ENCODE assay signal across 19 cellular contexts in the genomic region with DNA sequence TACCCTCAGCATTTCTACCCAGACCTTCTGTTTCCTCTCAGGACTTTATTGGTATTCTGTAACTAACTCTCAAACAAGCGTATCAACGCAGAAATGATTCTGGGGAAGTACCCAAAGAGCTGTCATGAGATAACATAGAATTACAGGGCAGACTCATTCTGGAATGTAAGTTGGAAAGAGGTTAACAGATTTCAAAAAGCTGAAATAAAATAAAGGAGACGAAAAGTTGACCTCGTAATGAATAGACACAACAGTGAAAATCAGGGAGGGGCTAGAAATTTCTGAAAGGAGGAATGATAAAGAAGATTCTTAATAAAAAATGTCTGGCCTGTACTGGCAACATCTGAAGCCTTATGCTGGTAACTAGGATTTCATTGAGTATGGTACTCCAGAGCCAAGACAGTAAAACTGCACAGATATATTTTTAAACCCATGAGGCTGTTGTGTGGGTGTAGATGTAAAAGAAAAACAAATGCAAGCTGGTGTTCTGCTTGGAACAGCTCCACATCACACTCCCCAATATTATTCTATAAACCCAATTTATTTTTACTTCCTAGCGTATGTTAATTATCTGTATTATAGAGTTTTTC. TPM values are rescaled to one million over a fixed set of nuclear protein-coding genes. Genes with fewer than 3 reads are reported as not detected.
DNase-seq lines count a peak whose midpoint lies in the region; ATAC-seq, FAIRE-seq and TF ChIP-seq lines count a peak whose summit lies in the region.
"Had no signal": no experiment of that assay in that cellular context is flagged by ENCODE, and none has a peak within 500 bp of the region (broad histone marks: within the 10 kb centered on the region; RNA-seq: fewer than 3 reads in every experiment).

No MANE protein-coding gene starts in this region.

- H2AFZ ChIP-seq in GM23248 (no peak overlapping the region), keratinocyte (ENCODE audit: control insufficient read depth, low read length) (no peak overlapping the region)

- peak; percentile 43 for FAIRE-seq in keratinocyte (lab: Jason Lieb, UNC)
- FAIRE-seq: HepG2 had no signal

- no peaks in the 10 kb centered on the region for H3K9me1 ChIP-seq in keratinocyte (ENCODE audit: control insufficient read depth, extremely low read depth, insufficient read depth, low read length)

- peak overlapping the region; percentile 84 for H3K27ac Mint-ChIP-seq in activated T-helper 17 cell treated with anti-CD3 and anti-CD28 coated beads, Interleukin-2, amount 50 U/mL, for 72 hours
- H3K27ac Mint-ChIP-seq: B cell; memory B cell; T-helper 2 cell treated with Interferon-gamma antibody and Interleukin-4, amounts not matched to agents 5 μg/mL and 100 μg/mL, for 36 hours had no signal

- H3K36me3 ChIP-seq in GM23248 (ENCODE audit: low read depth) = no peaks in the 10 kb centered on the region
- no peaks in the 10 kb centered on the region for H3K36me3 ChIP-seq in keratinocyte (ENCODE audit: control insufficient read depth in 2 of 2, extremely low read depth in 1 of 2, insufficient read depth in 2 of 2, low read length in 2 of 2)
- no peaks in the 10 kb centered on the region for H3K36me3 ChIP-seq in gastrocnemius medialis
- H3K36me3 ChIP-seq: neutrophil had no signal

- intact Hi-C loops in gastrocnemius medialis (cut with DNase I; ENCODE audit: low total_unique reads) = no loop called here

- no peak for TF ChIP-seq CTCF in keratinocyte (optimal IDR thresholded peaks at IDR 0.05 in 1 of 3, IDR thresholded peaks at IDR 0.05 in 1 of 3, conservative IDR thresholded peaks at IDR 0.05 in 1 of 3; ENCODE audit: extremely low read depth in 1 of 3, insufficient read depth in 2 of 3, low read length in 3 of 3)
- TF ChIP-seq CTCF in gastrocnemius medialis (IDR thresholded peaks at IDR 0.05 in 4 of 5, conservative IDR thresholded peaks at IDR 0.05 in 1 of 5) = no peak

- H3K36me3 Mint-ChIP-seq in activated T-helper 17 cell treated with anti-CD3 and anti-CD28 coated beads, Interleukin-2, amount 50 U/mL, for 72 hours (ENCODE audit: low read depth) = peaks cover 8% of the 10 kb centered on the region
- H3K36me3 Mint-ChIP-seq: memory B cell had no signal

- dilution Hi-C loops in keratinocyte (cut with MboI; ENCODE audit: extremely low pct_ligation_motif_present, low sequenced_read_pairs) = no loop called here

- H4K20me1 ChIP-seq in GM23248 (ENCODE audit: insufficient read depth) (peaks cover 5% of the 10 kb centered on the region; the same call in 1 of the 2 replicates), keratinocyte (ENCODE audit: control insufficient read depth, extremely low read depth, insufficient read depth, low read length) (no peaks in the 10 kb centered on the region)

- peak overlapping the region; percentile 45 for H3K4me3 Mint-ChIP-seq in activated T-helper 17 cell treated with anti-CD3 and anti-CD28 coated beads, Interleukin-2, amount 50 U/mL, for 72 hours
- H3K4me3 Mint-ChIP-seq: B cell; memory B cell; T-helper 2 cell treated with Interferon-gamma antibody and Interleukin-4, amounts not matched to agents 5 μg/mL and 100 μg/mL, for 36 hours had no signal

- no peak for ATAC-seq in activated T-helper 17 cell treated with anti-CD3 and anti-CD28 coated beads, Interleukin-2, amount 50 U/mL, for 72 hours (replicated peaks)
- peak in 1 of 2 donors; percentile 60 for ATAC-seq in gastrocnemius medialis
- ATAC-seq in HG02623 (IDR thresholded peaks at IDR 0.05; ENCODE audit: unreplicated experiment) = no peak
- ATAC-seq in GM18505 (IDR thresholded peaks at IDR 0.05; ENCODE audit: unreplicated experiment) = no peak
- ATAC-seq: HepG2 had no signal

- peaks cover 100% of the 10 kb centered on the region for H3K79me2 ChIP-seq in GM23248 (ENCODE audit: insufficient read depth)
- H3K79me2 ChIP-seq in keratinocyte (ENCODE audit: control insufficient read depth, insufficient read depth, low read length) = peaks cover 79% of the 10 kb centered on the region

- H3K27me3 ChIP-seq in GM23248 (replicated peaks; ENCODE audit: insufficient read depth) (no peaks in the 10 kb centered on the region), keratinocyte (ENCODE audit: control insufficient read depth, extremely low read depth, insufficient read depth, low read length) (no peaks in the 10 kb centered on the region), gastrocnemius medialis (no peaks in the 10 kb centered on the region)
- H3K27me3 ChIP-seq: neutrophil had no signal

- DNase-seq in GM23248 = peak; percentile 50
- DNase-seq in keratinocyte (ENCODE audit: low read depth, low spot score) = no peak
- no peak for DNase-seq in gastrocnemius medialis
- no peak for DNase-seq in activated CD4-positive, CD25-positive, alpha-beta regulatory T cell treated with anti-CD3 and anti-CD28 coated beads, Interleukin-2, amount 50 U/mL, for 72 hours
- no peak for DNase-seq in HEK293T (ENCODE audit: extremely low spot score)
- DNase-seq: MM.1S; NCI-H1694 treated with DMSO at 0.1 percent for 48 hours; NCI-H446 treated with DMSO at 0.1 percent for 48 hours; SIG-M5; stimulated activated CD4-positive, alpha-beta T cell treated with anti-CD3 and anti-CD28 coated beads, Interleukin-4, amount 100 ng/mL, for 24 hours; stimulated activated CD8-positive, alpha-beta memory T cell treated with anti-CD3 and anti-CD28 coated beads, Interleukin-4, amount 100 ng/mL, for 48 hours had no signal

- CTCF ChIA-PET in HEK293T (lab: Yijun Ruan, JAX) = no interaction called here

- H3K9ac ChIP-seq in GM23248 (peak overlapping the region; percentile 42), keratinocyte (ENCODE audit: control insufficient read depth, extremely low read depth, insufficient read depth, low read length) (no peak overlapping the region)

- H3K9me3 Mint-ChIP-seq in activated T-helper 17 cell treated with anti-CD3 and anti-CD28 coated beads, Interleukin-2, amount 50 U/mL, for 72 hours = no peaks in the 10 kb centered on the region
- H3K9me3 Mint-ChIP-seq: memory B cell; T-helper 2 cell treated with Interferon-gamma antibody and Interleukin-4, amounts not matched to agents 5 μg/mL and 100 μg/mL, for 36 hours had no signal

- in situ Hi-C loops in GM23248 (cut with MboI) = no loop called here
- in situ Hi-C loops in gastrocnemius medialis (cut with MboI; ENCODE audit: low sequenced_read_pairs in 4 of 4) = no loop called here

- H3K27ac ChIP-seq in GM23248 (peak overlapping the region; percentile 78), keratinocyte (ENCODE audit: control insufficient read depth, insufficient read depth, low read length) (no peak overlapping the region), gastrocnemius medialis (peak overlapping the region in 3 of 4 donors; percentile 10 to 25 (median 20))
- H3K27ac ChIP-seq: neutrophil had no signal

- H3K4me1 ChIP-seq in GM23248 (ENCODE audit: insufficient read depth) (peaks cover 69% of the 10 kb centered on the region), keratinocyte (ENCODE audit: control insufficient read depth, extremely low read depth, insufficient read depth, low read length) (peaks cover 23% of the 10 kb centered on the region), gastrocnemius medialis (peaks cover 74 to 81% of the 10 kb centered on the region in 2 donors)

- 30 to 35% methylated on average over 5 of the region's 5 CpGs for WGBS in GM23248 (ENCODE audit: low coverage in 1 of 2, low lambda C conversion rate in 2 of 2, missing lambda C conversion rate in 2 of 2), 2 experiments

- H3F3A ChIP-seq in GM23248 (ENCODE audit: insufficient read depth) = peaks cover 28% of the 10 kb centered on the region

- H3K4me3 ChIP-seq in GM23248 (peak overlapping the region; percentile 42; the same call in 1 of the 2 replicates), keratinocyte (ENCODE audit: control insufficient read depth in 2 of 3, extremely low read depth in 1 of 3, insufficient read depth in 2 of 3, low read depth in 1 of 3, low read length in 3 of 3) (no peak overlapping the region), gastrocnemius medialis (peak overlapping the region in 1 of 4 donors; percentile 4)

- H3K4me2 ChIP-seq in GM23248 (ENCODE audit: unreplicated experiment) (peak overlapping the region; percentile 83), keratinocyte (ENCODE audit: control insufficient read depth, extremely low read depth, insufficient read depth, low read depth, low read length) (no peak overlapping the region)

- no peaks in the 10 kb centered on the region for H3K27me3 Mint-ChIP-seq in activated T-helper 17 cell treated with anti-CD3 and anti-CD28 coated beads, Interleukin-2, amount 50 U/mL, for 72 hours

- no peak for TF ChIP-seq POLR2A in gastrocnemius medialis (IDR thresholded peaks at IDR 0.05)
- no peak for TF ChIP-seq POLR2A in GM18505 (IDR thresholded peaks at IDR 0.05; ENCODE audit: borderline replicate concordance, extremely low read depth, insufficient read depth, insufficient read length)

- no peaks in the 10 kb centered on the region for H3K9me2 ChIP-seq in GM23248 (ENCODE audit: insufficient read depth)

- H3K9me3 ChIP-seq in GM23248 (ENCODE audit: low read depth) (no peaks in the 10 kb centered on the region), keratinocyte (ENCODE audit: control insufficient read depth, low read depth, low read length) (no peaks in the 10 kb centered on the region), gastrocnemius medialis (no peaks in the 10 kb centered on the region)
- H3K9me3 ChIP-seq: neutrophil had no signal

- POLR2A ChIA-PET in HEK293T (lab: Yijun Ruan, JAX) = no interaction called here

- peaks cover 54% of the 10 kb centered on the region for H3K4me1 Mint-ChIP-seq in activated T-helper 17 cell treated with anti-CD3 and anti-CD28 coated beads, Interleukin-2, amount 50 U/mL, for 72 hours
- H3K4me1 Mint-ChIP-seq: B cell, memory B cell had no signal

TF ChIP-seq in HEK293T, 16 proteins besides CTCF, POLR2A, EP300 and RAD21 (continues in another document):
- TF ChIP-seq ARNT (IDR thresholded peaks at IDR 0.05) = no peak
- TF ChIP-seq L3MBTL2 (conservative IDR thresholded peaks at IDR 0.05) = no peak
- TF ChIP-seq NFRKB (IDR thresholded peaks at IDR 0.05) = no peak
- no peak for TF ChIP-seq FOXK2 (IDR thresholded peaks at IDR 0.05)
- TF ChIP-seq HDGF (IDR thresholded peaks at IDR 0.05; ENCODE audit: borderline replicate concordance) = no peak
- TF ChIP-seq CTBP1 (IDR thresholded peaks at IDR 0.05; ENCODE audit: borderline replicate concordance) = no peak
- TF ChIP-seq TARDBP (IDR thresholded peaks at IDR 0.05) = no peak

RNA-seq across cellular contexts. Expression of a gene that starts 23.9 kb away (rescaled TPM):
- total RNA-seq in GM23248 (2014; rRNA removed; shearing (Covaris generic)) = 91.7 and 99.3 TPM in 2 replicates
- 72.3 and 87.1 TPM in 2 replicates for polyA plus RNA-seq in GM23248 (2016; fragmentation: Nextera tagmentation; extraction: Ambion mirVana)
- 10 to 100 TPM; 45.0 to 62.1 TPM for total RNA-seq in activated T-helper 17 cell treated with anti-CD3 and anti-CD28 coated beads, Interleukin-2, amount 50 U/mL, for 72 hours
- 70.9 to 92.1 TPM (median 89.1 TPM) in 3 replicates for polyA plus RNA-seq in keratinocyte
- 60.1 TPM for polyA plus RNA-seq in keratinocyte (2011; ENCODE audit: low read depth)
- polyA plus RNA-seq in keratinocyte (2011; cell fraction: cytosol; rRNA removed) = 54.0 and 93.4 TPM in 2 replicates
- 106 and 135 TPM in 2 replicates for polyA plus RNA-seq in keratinocyte (2011; cell fraction: nucleus; rRNA removed)
- polyA plus RNA-seq in keratinocyte (2012; ENCODE audit: low replicate concordance) = 43.3 and 53.3 TPM in 2 replicates
- polyA minus RNA-seq in keratinocyte = 41.3 to 155 TPM (median 84.3 TPM) in 3 replicates
- 41.4 TPM for polyA minus RNA-seq in keratinocyte (2011; cell fraction: cytosol; rRNA and poly(A)+ RNA removed)
- 83.4 and 167 TPM in 2 replicates for polyA minus RNA-seq in keratinocyte (2011; cell fraction: nucleus; rRNA and poly(A)+ RNA removed)
- 10 to 100 TPM; 13.0 to 24.5 (median 14.1) TPM for total RNA-seq in gastrocnemius medialis
